In genomic region chr2:207823865-207824264, GRCh38 we compare ENCODE assay signal across 22 cellular contexts. TPM values are rescaled to one million over a fixed set of nuclear protein-coding genes. Genes with fewer than 3 reads are reported as not detected.
DNase-seq lines count a peak whose midpoint lies in the region; ATAC-seq, FAIRE-seq and TF ChIP-seq lines count a peak whose summit lies in the region.
"Had no signal": no experiment of that assay in that cellular context is flagged by ENCODE, and none has a peak within 500 bp of the region (broad histone marks: within the 10 kb centered on the region; RNA-seq: fewer than 3 reads in every experiment).

No MANE protein-coding gene starts in this region.

- H3K79me1 ChIP-seq in neuronal stem cell (ENCODE audit: low read depth, low read length) = no peaks in the 10 kb centered on the region

- H3K4me1 ChIP-seq in A549 (peaks cover 55% of the 10 kb centered on the region), neuronal stem cell (ENCODE audit: control insufficient read depth in 2 of 2, insufficient read depth in 1 of 2, low read depth in 1 of 2, low read length in 2 of 2) (peaks cover 0 to 11% of the 10 kb centered on the region in 2 donors), sigmoid colon (peaks cover 3 to 60% (median 55%) of the 10 kb centered on the region in 4 donors), testis (no peaks in the 10 kb centered on the region)
- H3K4me1 ChIP-seq: HAP-1 had no signal

- H3K18ac ChIP-seq in neuronal stem cell (ENCODE audit: low read length) = no peak overlapping the region

- H4K8ac ChIP-seq in neuronal stem cell (ENCODE audit: low read depth, low read length) = no peak overlapping the region

- H3K27ac ChIP-seq in A549 (peak overlapping the region; percentile 42 to 71; a peak in 5 of 6 replicates), neuronal stem cell (replicated peaks; ENCODE audit: low read length) (no peak overlapping the region), sigmoid colon (peak overlapping the region in 2 of 4 donors; percentile 81 to 89), testis (no peak overlapping the region)

- H2BK12ac ChIP-seq in neuronal stem cell (ENCODE audit: low read length) = no peak overlapping the region

- no peak overlapping the region for H2BK5ac ChIP-seq in neuronal stem cell (ENCODE audit: low read length)

- no peak overlapping the region for H3K9ac ChIP-seq in neuronal stem cell (ENCODE audit: low read depth, low read length, poor library complexity)

- FAIRE-seq in A549 (lab: Jason Lieb, UNC) = no peak
- FAIRE-seq: GM12878 had no signal

- no peak overlapping the region for H3K14ac ChIP-seq in neuronal stem cell (ENCODE audit: low read length)

- no peak for ATAC-seq in A549
- ATAC-seq: GM12878, GM23338 had no signal

- no peak overlapping the region for H2AFZ ChIP-seq in neuronal stem cell (ENCODE audit: low read length)
- H2AFZ ChIP-seq: GM23338 had no signal

- intact Hi-C loops in sigmoid colon (cut with DNase I) (loop anchor here (5.0 kb wide), 1 partner anchor 218 kb away; no protein-coding TSS in a partner anchor), testis (cut with DNase I; ENCODE audit: low total_unique reads) (no loop called here)

- no peak overlapping the region for H3K4ac ChIP-seq in neuronal stem cell (ENCODE audit: low read length)

- no peaks in the 10 kb centered on the region for H3K27me3 ChIP-seq in neuronal stem cell (ENCODE audit: control insufficient read depth in 3 of 3, insufficient read depth in 3 of 3, low read depth in 1 of 3, low read length in 3 of 3)
- no peaks in the 10 kb centered on the region for H3K27me3 ChIP-seq in sigmoid colon
- no peaks in the 10 kb centered on the region for H3K27me3 ChIP-seq in testis

- peak overlapping the region; percentile 53 for H2AK5ac ChIP-seq in neuronal stem cell (ENCODE audit: low read depth, low read length)

- POLR2A ChIA-PET in A549 (lab: Yijun Ruan, JAX) = no interaction called here

- no peak for TF ChIP-seq RAD21 in A549 (conservative IDR thresholded peaks at IDR 0.05 in 1 of 2, IDR thresholded peaks at IDR 0.05 in 1 of 2)

- no peak overlapping the region for H2BK15ac ChIP-seq in neuronal stem cell (ENCODE audit: low read length)

- CTCF ChIA-PET in A549 (lab: Yijun Ruan, JAX) = no interaction called here

- TF ChIP-seq CTCF in A549 (IDR thresholded peaks at IDR 0.05) (no peak), epithelial cell of esophagus (IDR thresholded peaks at IDR 0.05; ENCODE audit: insufficient read depth, low read depth, low read length, missing control alignments) (no peak), sigmoid colon (IDR thresholded peaks at IDR 0.05) (no peak), testis (IDR thresholded peaks at IDR 0.05) (no peak)

- WGBS in A549 (ENCODE audit: missing lambda C conversion rate) = 36% methylated on average over 13 of the region's 13 CpGs
- no CpG with 5 or more reads among the region's 13 CpGs for WGBS in neuronal stem cell (ENCODE audit: extremely low coverage in 2 of 2, insufficient read length in 2 of 2, insufficient replicate concordance in 1 of 2), 2 donors
- 94 to 97% methylated on average over 13 of the region's 13 CpGs for WGBS in sigmoid colon, 2 donors
- WGBS in testis, 2 donors = 93 to 95% methylated on average over 13 of the region's 13 CpGs

- H3K4me3 ChIP-seq in A549 = no peak overlapping the region
- no peak overlapping the region for H3K4me3 ChIP-seq in epithelial cell of esophagus (ENCODE audit: low read length)
- no peak overlapping the region for H3K4me3 ChIP-seq in neuronal stem cell (ENCODE audit: low read length in 2 of 2)
- no peak overlapping the region for H3K4me3 ChIP-seq in sigmoid colon
- H3K4me3 ChIP-seq in testis = no peak overlapping the region
- H3K4me3 ChIP-seq: GM12878, GM23338, HAP-1 had no signal

- no peak for TF ChIP-seq POLR2A in A549 (IDR thresholded peaks at IDR 0.05; ENCODE audit: low read length)
- no peak for TF ChIP-seq POLR2A in sigmoid colon (IDR thresholded peaks at IDR 0.05)
- TF ChIP-seq POLR2A in testis (IDR thresholded peaks at IDR 0.05) = no peak

- H3K4me2 ChIP-seq in A549 (peak overlapping the region; percentile 41), neuronal stem cell (ENCODE audit: insufficient read depth, low read length, poor library complexity, severe bottlenecking) (no peak overlapping the region)
- H3K4me2 ChIP-seq: GM23338 had no signal

- H3K9me3 ChIP-seq in A549 (no peaks in the 10 kb centered on the region), neuronal stem cell (replicated peaks in 1 of 2; ENCODE audit: control insufficient read depth in 2 of 2, insufficient read depth in 1 of 2, low read depth in 1 of 2, low read length in 2 of 2) (no peaks in the 10 kb centered on the region), sigmoid colon (no peaks in the 10 kb centered on the region), testis (no peaks in the 10 kb centered on the region)
- H3K9me3 ChIP-seq: HAP-1 had no signal

- H3K36me3 ChIP-seq in neuronal stem cell (replicated peaks in 1 of 2; ENCODE audit: control insufficient read depth in 2 of 2, insufficient read depth in 2 of 2, low read length in 2 of 2) (peaks cover 0 to 2% of the 10 kb centered on the region in 2 donors), sigmoid colon (no peaks in the 10 kb centered on the region), testis (ENCODE audit: low read depth, missing control alignments) (no peaks in the 10 kb centered on the region)
- H3K36me3 ChIP-seq: HAP-1 had no signal

- H4K91ac ChIP-seq in neuronal stem cell (ENCODE audit: low read depth, low read length, poor library complexity) = no peak overlapping the region

- TF ChIP-seq EP300 in A549 (IDR thresholded peaks at IDR 0.05) (no peak), sigmoid colon (IDR thresholded peaks at IDR 0.05) (no peak)

- no peak overlapping the region for H2BK120ac ChIP-seq in neuronal stem cell (ENCODE audit: low read depth, low read length)

- DNase-seq in A549 (ENCODE audit: low read depth in 1 of 2, low spot score in 1 of 2) (no peak), NCI-H510A (lab: John Stamatoyannopoulos, UW) (peak; percentile 6), epithelial cell of esophagus (ENCODE audit: low read depth) (peak; percentile 65), neuronal stem cell (ENCODE audit: low spot score) (no peak), sigmoid colon (no peak), DMS79 treated with DMSO at 0.1 percent for 48 hours (lab: John Stamatoyannopoulos, UW) (no peak), testis (no peak)
- DNase-seq in activated naive CD4-positive, alpha-beta T cell (lab: John Stamatoyannopoulos, UW) = no peak
- DNase-seq: 8988T, AML-193, C1 segment of cervical spinal cord, DND-41, KG1, NCI-H1092 treated with DMSO at 0.1 percent for 48 hours, NCI-H1436 treated with DMSO at 0.1 percent for 48 hours, NCI-H1930, NCI-H2227 treated with DMSO at 0.1 percent for 48 hours, NCI-H524, Right ventricle myocardium superior had no signal

- no peak overlapping the region for H3K23ac ChIP-seq in neuronal stem cell (ENCODE audit: low read depth, low read length, poor library complexity)

TF ChIP-seq in A549, 52 proteins besides CTCF, POLR2A, EP300 and RAD21:
- TF ChIP-seq FOSL2 (IDR thresholded peaks at IDR 0.05) = no peak
- TF ChIP-seq FOSL2 (CRISPR knock-in tag; IDR thresholded peaks at IDR 0.05) = peak; percentile 27; the same call in 1 of the 2 replicates
- no peak for TF ChIP-seq NR3C1 (IDR thresholded peaks at IDR 0.05)

RNA-seq across cellular contexts. Expression of gene FZD5, which starts 54.2 kb away (rescaled TPM):
- 6.7 and 7.5 TPM in 2 replicates for polyA plus RNA-seq in A549 (2011; rRNA removed)
- polyA plus RNA-seq in A549 (2012; cell fraction: cytosol; rRNA removed) = 2.5 and 4.2 TPM in 2 replicates
- 3.3 and 4.4 TPM in 2 replicates for polyA plus RNA-seq in A549 (2012; cell fraction: nucleus; rRNA removed)
- 3.9 to 4.9 TPM (median 4.9 TPM) in 3 replicates for polyA plus RNA-seq in A549 (2017; fragmentation: RNase III; extraction: RNeasy Plus Mini Kit Qiagen cat#74134 plus additional on column Dnase treatment)
- polyA minus RNA-seq in A549 (2011; rRNA and poly(A)+ RNA removed) = 8.3 and 8.9 TPM in 2 replicates
- polyA plus RNA-seq in neuronal stem cell (2013, experiment 1 of 2) = 267 TPM
- 274 TPM for polyA plus RNA-seq in neuronal stem cell (2013, experiment 2 of 2)
- total RNA-seq in sigmoid colon = 10 to 100 TPM; 29.3 to 52.0 (median 37.4) TPM
- polyA plus RNA-seq in sigmoid colon = 10 to 100 TPM in 1 of 3 donors, 1 to 10 TPM in 2; 6.5 to 28.4 (median 7.8) TPM
- total RNA-seq in testis = 1 to 10 TPM; 1.7 to 2.4 TPM
- polyA plus RNA-seq in testis (ENCODE audit: insufficient read depth, low read depth, low replicate concordance) = 0.95 TPM

Comparison
In these comparisons a context has a peak if more than half of its experiments do, and no peak if none do; other contexts are left out.
1. DNase-seq: peak in NCI-H510A (single experiment) and epithelial cell of esophagus (single experiment); none in A549 (0 of 2), neuronal stem cell (single experiment), sigmoid colon (single experiment), DMS79 treated with DMSO at 0.1 percent for 48 hours (single experiment), testis (single experiment) and activated naive CD4-positive, alpha-beta T cell (0 of 4).
2. H3K27ac ChIP-seq: peak in A549 (2 of 2); none in neuronal stem cell (single experiment) and testis (0 of 2).